Comparison of ENCODE assay signal across 1 cellular context in genomic region chr5:60703944-60704343, GRCh38.
TF ChIP-seq lines count a peak whose summit lies in the region.

No MANE protein-coding gene starts in this region.

TF ChIP-seq in HepG2, 621 proteins besides CTCF, POLR2A, EP300 and RAD21:
- TF ChIP-seq TBX3 (IDR thresholded peaks at IDR 0.05; ENCODE audit: borderline replicate concordance): peak; percentile 52; the same call in 1 of the 2 replicates
- no peak for TF ChIP-seq CENPT (CRISPR knock-in tag; IDR thresholded peaks at IDR 0.05; ENCODE audit: low read depth)
